Comparison of ENCODE assay signal across 30 cellular contexts in the genomic region with DNA sequence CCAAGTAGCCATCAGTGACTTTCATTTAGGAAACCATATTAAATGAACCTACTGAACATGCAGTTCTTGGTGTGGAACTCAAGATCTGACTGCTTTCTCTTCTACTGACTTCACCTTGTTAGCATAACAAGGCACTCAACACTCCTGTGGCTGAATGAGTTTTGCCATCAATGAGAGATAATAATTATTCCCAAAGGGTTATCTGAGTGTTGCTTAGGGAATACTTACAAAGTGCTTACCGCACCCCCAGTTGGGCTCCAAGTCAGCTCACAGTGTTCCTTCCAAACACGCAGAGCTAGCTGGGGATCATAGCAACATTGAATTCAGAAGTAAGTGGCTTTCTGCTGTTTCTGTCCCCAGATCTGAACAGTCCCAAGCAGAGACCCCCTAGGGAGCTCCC.
"Had no signal": no experiment of that assay in that cellular context is flagged by ENCODE, and none has a peak within 500 bp of the region (broad histone marks: within the 10 kb centered on the region; RNA-seq: fewer than 3 reads in every experiment).

No MANE protein-coding gene starts in this region.

- ATAC-seq: activated CD4-positive, alpha-beta T cell treated with anti-CD3 and anti-CD28 coated beads for 36 hours; activated CD8-positive, alpha-beta memory T cell treated with anti-CD3 and anti-CD28 coated beads, Interleukin-2, amount 10 ng/mL, durations not matched to agents 7 days and 5 days; activated CD8-positive, alpha-beta T cell treated with anti-CD3 and anti-CD28 coated beads, Interleukin-2, amount 10 ng/mL, durations not matched to agents 7 days and 5 days; activated naive CD8-positive, alpha-beta T cell treated with anti-CD3 and anti-CD28 coated beads, Interleukin-2, amount 50 U/mL, for 24 hours; gastroesophageal sphincter had no signal

- H3K27me3 ChIP-seq: adrenal gland, body of pancreas, colonic mucosa, esophagus squamous epithelium, gastroesophageal sphincter had no signal

- H3K9me3 Mint-ChIP-seq: activated CD4-positive, alpha-beta memory T cell treated with anti-CD3 and anti-CD28 coated beads for 36 hours; activated naive CD4-positive, alpha-beta T cell treated with anti-CD3 and anti-CD28 coated beads for 36 hours; activated naive CD4-positive, alpha-beta T cell treated with anti-CD3 and anti-CD28 coated beads, Interleukin-2, amount 50 U/mL, for 24 hours; activated naive CD8-positive, alpha-beta T cell treated with anti-CD3 and anti-CD28 coated beads, Interleukin-2, amount 50 U/mL, for 24 hours; activated T-helper 1 cell treated with anti-CD3 and anti-CD28 coated beads, Interleukin-12 subunit alpha, Interleukin-12 subunit beta, Interleukin-2, Interleukin-4 antibody, amounts not matched to agents 30 ng/mL and 10 ng/mL and 1 ng/mL, durations not matched to agents 14 hours and 24 hours and 36 hours; activated T-helper 2 cell treated with anti-CD3 and anti-CD28 coated beads, Interferon-gamma antibody, Interleukin-2, Interleukin-4, amounts not matched to agents 10 μg/mL and 5 μg/mL and 100 μg/mL, durations not matched to agents 14 hours and 24 hours and 36 hours had no signal

- H3K27ac ChIP-seq: adrenal gland, body of pancreas, colonic mucosa, epithelial cell of prostate, esophagus squamous epithelium, gastroesophageal sphincter had no signal

- H3K9me3 ChIP-seq: adrenal gland, body of pancreas, colonic mucosa, esophagus squamous epithelium, gastroesophageal sphincter had no signal

- H3K36me3 ChIP-seq: adrenal gland, colonic mucosa, esophagus squamous epithelium, gastroesophageal sphincter had no signal

- H3K27me3 Mint-ChIP-seq: activated naive CD4-positive, alpha-beta T cell treated with anti-CD3 and anti-CD28 coated beads, Interleukin-2, amount 50 U/mL, for 24 hours; activated naive CD8-positive, alpha-beta T cell treated with anti-CD3 and anti-CD28 coated beads for 36 hours had no signal

- H3K4me3 Mint-ChIP-seq: activated CD4-positive, alpha-beta memory T cell treated with anti-CD3 and anti-CD28 coated beads for 36 hours; activated CD4-positive, alpha-beta T cell treated with anti-CD3 and anti-CD28 coated beads for 36 hours; activated CD4-positive, alpha-beta T cell treated with anti-CD3 and anti-CD28 coated beads, Interleukin-2, amount 10 ng/mL, durations not matched to agents 24 days and 14 days; activated CD8-positive, alpha-beta memory T cell treated with anti-CD3 and anti-CD28 coated beads, Interleukin-2, amount 10 ng/mL, durations not matched to agents 7 days and 5 days; activated CD8-positive, alpha-beta T cell treated with anti-CD3 and anti-CD28 coated beads, Interleukin-2, amount 10 ng/mL, durations not matched to agents 7 days and 5 days; activated naive CD4-positive, alpha-beta T cell treated with anti-CD3 and anti-CD28 coated beads for 36 hours; activated naive CD4-positive, alpha-beta T cell treated with anti-CD3 and anti-CD28 coated beads, Interleukin-2, amount 50 U/mL, for 24 hours; activated naive CD8-positive, alpha-beta T cell treated with anti-CD3 and anti-CD28 coated beads for 36 hours; activated naive CD8-positive, alpha-beta T cell treated with anti-CD3 and anti-CD28 coated beads, Interleukin-2, amount 50 U/mL, for 24 hours; activated T-helper 1 cell treated with anti-CD3 and anti-CD28 coated beads, Interleukin-12 subunit alpha, Interleukin-12 subunit beta, Interleukin-2, Interleukin-4 antibody, amounts not matched to agents 30 ng/mL and 10 ng/mL and 1 ng/mL, durations not matched to agents 14 hours and 24 hours and 36 hours had no signal

- DNase-seq: activated CD4-positive, alpha-beta memory T cell treated with anti-CD3 and anti-CD28 coated beads for 36 hours; activated CD4-positive, alpha-beta T cell treated with anti-CD3 and anti-CD28 coated beads for 36 hours; activated CD4-positive, alpha-beta T cell treated with anti-CD3 and anti-CD28 coated beads, Interleukin-2, amount 10 ng/mL, durations not matched to agents 24 days and 14 days; activated CD4-positive, CD25-positive, alpha-beta regulatory T cell; activated CD4-positive, CD25-positive, alpha-beta regulatory T cell treated with anti-CD3 and anti-CD28 coated beads, Interleukin-2, amount 50 U/mL, for 72 hours; activated CD8-positive, alpha-beta memory T cell treated with anti-CD3 and anti-CD28 coated beads, Interleukin-2, amount 10 ng/mL, durations not matched to agents 7 days and 5 days; activated CD8-positive, alpha-beta memory T cell treated with anti-CD3 and anti-CD28 coated beads, Interleukin-2, amount 50 U/mL, for 4 hours; activated CD8-positive, alpha-beta T cell treated with anti-CD3 and anti-CD28 coated beads, Interleukin-2, amount 10 ng/mL, durations not matched to agents 7 days and 5 days; activated effector memory CD4-positive, alpha-beta T cell treated with anti-CD3 and anti-CD28 coated beads, Interleukin-2, amount 50 U/mL, for 16 hours; activated naive CD8-positive, alpha-beta T cell treated with anti-CD3 and anti-CD28 coated beads for 36 hours; activated naive CD8-positive, alpha-beta T cell treated with anti-CD3 and anti-CD28 coated beads, Interleukin-2, amount 50 U/mL, for 24 hours; activated T-cell treated with anti-CD3 and anti-CD28 coated beads, Interleukin-2, amount 50 U/mL, for 1 hour; activated T-cell treated with anti-CD3 and anti-CD28 coated beads, Interleukin-2, amount 50 U/mL, for 48 hours; adrenal gland; amygdala; aorta; body of pancreas; central memory CD4-positive, alpha-beta T cell; cerebellar nuclear complex; colonic mucosa; effector CD8-positive, alpha-beta T cell; esophagus squamous epithelium; foreskin melanocyte; T-helper 2 cell had no signal

- H3K4me1 Mint-ChIP-seq: activated CD8-positive, alpha-beta memory T cell treated with anti-CD3 and anti-CD28 coated beads, Interleukin-2, amount 10 ng/mL, durations not matched to agents 7 days and 5 days had no signal

- H3K36me3 Mint-ChIP-seq: activated CD4-positive, alpha-beta memory T cell treated with anti-CD3 and anti-CD28 coated beads for 36 hours; activated CD8-positive, alpha-beta memory T cell treated with anti-CD3 and anti-CD28 coated beads, Interleukin-2, amount 10 ng/mL, durations not matched to agents 7 days and 5 days; activated naive CD4-positive, alpha-beta T cell treated with anti-CD3 and anti-CD28 coated beads, Interleukin-2, amount 50 U/mL, for 24 hours; activated naive CD8-positive, alpha-beta T cell treated with anti-CD3 and anti-CD28 coated beads for 36 hours had no signal

- H3K27ac Mint-ChIP-seq: activated CD4-positive, alpha-beta memory T cell treated with anti-CD3 and anti-CD28 coated beads for 36 hours; activated CD4-positive, alpha-beta T cell treated with anti-CD3 and anti-CD28 coated beads for 36 hours; activated CD4-positive, alpha-beta T cell treated with anti-CD3 and anti-CD28 coated beads, Interleukin-2, amount 10 ng/mL, durations not matched to agents 24 days and 14 days; activated CD8-positive, alpha-beta memory T cell treated with anti-CD3 and anti-CD28 coated beads, Interleukin-2, amount 10 ng/mL, durations not matched to agents 7 days and 5 days; activated CD8-positive, alpha-beta T cell treated with anti-CD3 and anti-CD28 coated beads, Interleukin-2, amount 10 ng/mL, durations not matched to agents 7 days and 5 days; activated naive CD4-positive, alpha-beta T cell treated with anti-CD3 and anti-CD28 coated beads for 36 hours; activated naive CD4-positive, alpha-beta T cell treated with anti-CD3 and anti-CD28 coated beads, Interleukin-2, amount 50 U/mL, for 24 hours; activated naive CD8-positive, alpha-beta T cell treated with anti-CD3 and anti-CD28 coated beads for 36 hours; activated naive CD8-positive, alpha-beta T cell treated with anti-CD3 and anti-CD28 coated beads, Interleukin-2, amount 50 U/mL, for 24 hours; activated T-helper 1 cell treated with anti-CD3 and anti-CD28 coated beads, Interleukin-12 subunit alpha, Interleukin-12 subunit beta, Interleukin-2, Interleukin-4 antibody, amounts not matched to agents 30 ng/mL and 10 ng/mL and 1 ng/mL, durations not matched to agents 14 hours and 24 hours and 36 hours; activated T-helper 2 cell treated with anti-CD3 and anti-CD28 coated beads, Interferon-gamma antibody, Interleukin-2, Interleukin-4, amounts not matched to agents 10 μg/mL and 5 μg/mL and 100 μg/mL, durations not matched to agents 14 hours and 24 hours and 36 hours had no signal

- H3K4me1 ChIP-seq: adrenal gland, colonic mucosa, esophagus squamous epithelium, gastroesophageal sphincter had no signal

- H3K4me3 ChIP-seq: adrenal gland, body of pancreas, colonic mucosa, esophagus squamous epithelium, gastroesophageal sphincter had no signal
